8 cellular contexts compared by ENCODE assay signal in the genomic region with DNA sequence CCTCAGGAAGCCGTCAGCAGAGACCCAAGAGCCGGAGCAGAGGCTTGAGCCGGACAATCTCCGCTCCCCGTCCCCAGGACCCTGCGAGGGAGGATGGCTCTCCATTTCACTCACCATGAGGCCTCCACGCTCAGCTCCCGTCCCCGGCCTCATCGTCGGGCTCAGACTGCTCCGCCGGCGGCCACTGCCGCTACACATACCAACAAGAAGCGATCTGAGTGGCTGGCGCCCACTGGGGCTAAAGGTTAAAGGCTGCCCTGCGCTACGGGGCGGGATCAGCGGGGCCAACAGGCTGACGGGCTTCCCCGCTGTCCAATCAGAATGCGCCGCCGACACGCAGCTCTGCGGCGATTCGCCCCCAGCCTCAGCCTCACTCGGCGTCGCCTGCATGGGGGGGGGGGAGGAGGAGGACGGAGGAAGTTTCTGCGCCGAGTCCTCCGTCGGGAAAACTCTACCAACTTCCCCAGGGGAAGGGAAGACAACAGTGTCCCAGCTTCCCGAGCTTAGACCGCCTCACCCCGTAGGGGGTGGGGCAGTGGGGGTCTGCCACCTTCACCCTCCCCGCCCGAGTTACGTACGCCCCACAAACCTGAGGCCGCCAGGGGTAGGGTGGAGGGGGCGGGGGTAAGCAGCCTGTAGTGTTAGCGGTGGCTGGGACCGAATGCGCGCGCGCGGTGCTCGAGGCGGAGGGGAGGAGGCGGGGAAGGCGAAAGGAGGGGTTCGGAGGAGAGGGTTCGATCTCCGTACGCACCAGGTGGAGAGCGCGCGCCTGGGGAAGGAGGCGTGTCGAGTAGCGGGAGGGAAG. TPM values are rescaled to one million over a fixed set of nuclear protein-coding genes. Genes with fewer than 3 reads are reported as not detected.
DNase-seq lines count a peak whose midpoint lies in the region; ATAC-seq and TF ChIP-seq lines count a peak whose summit lies in the region.

A gene (minus strand): TSS at position 220 of the 805 bp plus-strand sequence. CDS start 22 bp downstream, at position 198.

- H3K9me3 ChIP-seq in BE2C (no peaks in the 10 kb centered on the region), colonic mucosa (no peaks in the 10 kb centered on the region)

- intact Hi-C loops in colonic mucosa (cut with DNase I) = loop anchor here (10.0 kb wide), 1 partner anchor 543 kb away; a partner anchor contains a TSS

- DNase-seq in BE2C (peak; percentile 94), GM19240 (ENCODE audit: insufficient read length, low spot score) (peak; percentile 68), NCI-H526 (lab: John Stamatoyannopoulos, UW) (peak; percentile 95 to 98), colonic mucosa (peak; percentile 99)
- DNase-seq in activated CD4-positive, alpha-beta T cell treated with anti-CD3 and anti-CD28 coated beads for 48 hours = peak; percentile 99
- DNase-seq in stimulated activated CD4-positive, alpha-beta T cell treated with anti-CD3 and anti-CD28 coated beads, Interleukin-1b, Interleukin-23, amount 100 ng/mL, for 4 hours (ENCODE audit: low read depth in 2 of 2) = peak; percentile 99

- ATAC-seq in HG03460 (IDR thresholded peaks at IDR 0.05; ENCODE audit: unreplicated experiment) = peak; percentile 61

- H3K27ac ChIP-seq in colonic mucosa = peak within 1 kb of the TSS; percentile 95
- peak within 1 kb of the TSS; percentile 99 for H3K27ac ChIP-seq in layer of hippocampus (ENCODE audit: low read depth, low read length)

- no peaks in the 10 kb centered on the region for H3K4me1 ChIP-seq in BE2C
- peaks cover 5% of the 10 kb centered on the region for H3K4me1 ChIP-seq in colonic mucosa

- TF ChIP-seq CTCF in BE2C (IDR thresholded peaks at IDR 0.05; ENCODE audit: low read depth, low read length) = no peak
- no peak for TF ChIP-seq CTCF in colonic mucosa (IDR thresholded peaks at IDR 0.05)

- H3K36me3 ChIP-seq in BE2C = peaks cover 11% of the 10 kb centered on the region; the same call in 1 of the 2 replicates
- H3K36me3 ChIP-seq in colonic mucosa = no peaks in the 10 kb centered on the region

- peak within 1 kb of the TSS; percentile 82 to 85 for H3K9ac ChIP-seq in colonic mucosa (ENCODE audit: low read depth in 2 of 2, low read length in 2 of 2)

- H3K4me3 ChIP-seq in BE2C (ENCODE audit: low read depth, low read length) (peak within 1 kb of the TSS; percentile 89), colonic mucosa (peak within 1 kb of the TSS; percentile 93)

- H3K27me3 ChIP-seq in BE2C = no peaks in the 10 kb centered on the region
- no peaks in the 10 kb centered on the region for H3K27me3 ChIP-seq in colonic mucosa
- no peaks in the 10 kb centered on the region for H3K27me3 ChIP-seq in layer of hippocampus (ENCODE audit: control insufficient read depth, insufficient read depth, low read length)

RNA-seq across cellular contexts. Expression of the gene that starts here (rescaled TPM):
- 50.1 TPM for polyA plus RNA-seq in BE2C (2012; ENCODE audit: insufficient read depth, insufficient read length, low read depth)
- total RNA-seq in colonic mucosa = 100 to 1,000 TPM; 103 to 115 TPM

Comparison
In these comparisons a context has a peak if more than half of its experiments do, and no peak if none do; other contexts are left out.
1. Peak in every context shown above with its lines: DNase-seq, ATAC-seq, H3K4me3 ChIP-seq and H3K27ac ChIP-seq.